ENCODE assay signal across 1 cellular context in the genomic region with DNA sequence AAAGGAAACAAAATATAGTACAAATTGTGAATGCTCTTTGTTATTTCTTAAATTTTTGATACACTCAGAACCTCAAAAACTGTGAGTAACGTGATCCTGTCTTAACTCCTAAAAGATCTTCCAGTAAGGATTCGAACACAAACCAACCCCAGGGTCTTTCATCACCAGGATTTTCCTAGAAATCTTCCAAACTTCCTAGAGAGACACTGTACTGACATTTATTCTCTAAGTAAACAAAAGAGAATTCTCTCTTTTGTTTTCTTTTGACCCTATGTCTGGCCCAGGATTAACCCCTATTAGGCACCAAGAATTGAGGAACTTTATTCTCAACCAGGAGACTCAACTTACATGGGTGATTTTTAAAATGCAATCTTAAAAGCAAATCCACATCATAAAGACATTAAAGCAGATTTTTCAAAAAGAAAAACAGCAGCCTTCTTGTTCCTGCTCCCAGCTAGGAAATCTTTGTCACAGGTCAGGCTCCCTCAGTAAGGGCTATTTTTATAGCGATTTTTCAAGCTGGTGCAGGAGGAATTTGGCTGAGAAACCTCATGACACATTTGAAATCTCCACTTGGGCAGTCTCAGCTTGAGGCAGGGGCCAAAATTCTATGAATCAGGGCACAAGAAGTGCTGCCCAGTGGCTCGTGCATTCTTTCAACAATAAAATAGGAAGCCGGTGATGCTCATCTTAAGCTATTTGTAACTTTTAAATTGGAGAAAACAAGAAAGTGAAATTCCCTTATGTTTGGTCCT.
A peak's percentile ranks its signal among the peaks of the same experiment; 100 is the strongest.
TF ChIP-seq lines count a peak whose summit lies in the region.

No MANE protein-coding gene starts in this region.

TF ChIP-seq in HepG2, 621 proteins besides CTCF, POLR2A, EP300 and RAD21 (continues in another document):
- TF ChIP-seq, protein P1, sequence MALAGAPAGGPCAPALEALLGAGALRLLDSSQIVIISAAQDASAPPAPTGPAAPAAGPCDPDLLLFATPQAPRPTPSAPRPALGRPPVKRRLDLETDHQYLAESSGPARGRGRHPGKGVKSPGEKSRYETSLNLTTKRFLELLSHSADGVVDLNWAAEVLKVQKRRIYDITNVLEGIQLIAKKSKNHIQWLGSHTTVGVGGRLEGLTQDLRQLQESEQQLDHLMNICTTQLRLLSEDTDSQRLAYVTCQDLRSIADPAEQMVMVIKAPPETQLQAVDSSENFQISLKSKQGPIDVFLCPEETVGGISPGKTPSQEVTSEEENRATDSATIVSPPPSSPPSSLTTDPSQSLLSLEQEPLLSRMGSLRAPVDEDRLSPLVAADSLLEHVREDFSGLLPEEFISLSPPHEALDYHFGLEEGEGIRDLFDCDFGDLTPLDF (CRISPR knock-in tag; IDR thresholded peaks at IDR 0.05): 0 out of 2 replicates have a peak, but pooled peaks have one; percentile 29
- TF ChIP-seq, protein P2, sequence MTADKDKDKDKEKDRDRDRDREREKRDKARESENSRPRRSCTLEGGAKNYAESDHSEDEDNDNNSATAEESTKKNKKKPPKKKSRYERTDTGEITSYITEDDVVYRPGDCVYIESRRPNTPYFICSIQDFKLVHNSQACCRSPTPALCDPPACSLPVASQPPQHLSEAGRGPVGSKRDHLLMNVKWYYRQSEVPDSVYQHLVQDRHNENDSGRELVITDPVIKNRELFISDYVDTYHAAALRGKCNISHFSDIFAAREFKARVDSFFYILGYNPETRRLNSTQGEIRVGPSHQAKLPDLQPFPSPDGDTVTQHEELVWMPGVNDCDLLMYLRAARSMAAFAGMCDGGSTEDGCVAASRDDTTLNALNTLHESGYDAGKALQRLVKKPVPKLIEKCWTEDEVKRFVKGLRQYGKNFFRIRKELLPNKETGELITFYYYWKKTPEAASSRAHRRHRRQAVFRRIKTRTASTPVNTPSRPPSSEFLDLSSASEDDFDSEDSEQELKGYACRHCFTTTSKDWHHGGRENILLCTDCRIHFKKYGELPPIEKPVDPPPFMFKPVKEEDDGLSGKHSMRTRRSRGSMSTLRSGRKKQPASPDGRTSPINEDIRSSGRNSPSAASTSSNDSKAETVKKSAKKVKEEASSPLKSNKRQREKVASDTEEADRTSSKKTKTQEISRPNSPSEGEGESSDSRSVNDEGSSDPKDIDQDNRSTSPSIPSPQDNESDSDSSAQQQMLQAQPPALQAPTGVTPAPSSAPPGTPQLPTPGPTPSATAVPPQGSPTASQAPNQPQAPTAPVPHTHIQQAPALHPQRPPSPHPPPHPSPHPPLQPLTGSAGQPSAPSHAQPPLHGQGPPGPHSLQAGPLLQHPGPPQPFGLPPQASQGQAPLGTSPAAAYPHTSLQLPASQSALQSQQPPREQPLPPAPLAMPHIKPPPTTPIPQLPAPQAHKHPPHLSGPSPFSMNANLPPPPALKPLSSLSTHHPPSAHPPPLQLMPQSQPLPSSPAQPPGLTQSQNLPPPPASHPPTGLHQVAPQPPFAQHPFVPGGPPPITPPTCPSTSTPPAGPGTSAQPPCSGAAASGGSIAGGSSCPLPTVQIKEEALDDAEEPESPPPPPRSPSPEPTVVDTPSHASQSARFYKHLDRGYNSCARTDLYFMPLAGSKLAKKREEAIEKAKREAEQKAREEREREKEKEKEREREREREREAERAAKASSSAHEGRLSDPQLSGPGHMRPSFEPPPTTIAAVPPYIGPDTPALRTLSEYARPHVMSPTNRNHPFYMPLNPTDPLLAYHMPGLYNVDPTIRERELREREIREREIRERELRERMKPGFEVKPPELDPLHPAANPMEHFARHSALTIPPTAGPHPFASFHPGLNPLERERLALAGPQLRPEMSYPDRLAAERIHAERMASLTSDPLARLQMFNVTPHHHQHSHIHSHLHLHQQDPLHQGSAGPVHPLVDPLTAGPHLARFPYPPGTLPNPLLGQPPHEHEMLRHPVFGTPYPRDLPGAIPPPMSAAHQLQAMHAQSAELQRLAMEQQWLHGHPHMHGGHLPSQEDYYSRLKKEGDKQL (CRISPR knock-in tag; IDR thresholded peaks at IDR 0.05; ENCODE audit: low read depth): 0 out of 2 replicates have a peak, but pooled peaks have one; percentile 33
- TF ChIP-seq PAX8 (CRISPR knock-in tag; IDR thresholded peaks at IDR 0.05; ENCODE audit: borderline replicate concordance) (no peak), SKI (IDR thresholded peaks at IDR 0.05; ENCODE audit: partially characterized antibody) (peak; percentile 92), HNRNPL (IDR thresholded peaks at IDR 0.05; ENCODE audit: low read depth, low read length) (no peak), THAP11 (CRISPR knock-in tag; IDR thresholded peaks at IDR 0.05) (peak; percentile 56; the same call in 1 of the 2 replicates), RORA (CRISPR knock-in tag; IDR thresholded peaks at IDR 0.05) (no peak), FOXK1 (CRISPR knock-in tag; IDR thresholded peaks at IDR 0.05; ENCODE audit: borderline replicate concordance, low read depth) (peak; percentile 72; the same call in 1 of the 2 replicates), NFATC3 (CRISPR knock-in tag; IDR thresholded peaks at IDR 0.05) (no peak), ZNF264 (CRISPR knock-in tag; IDR thresholded peaks at IDR 0.05) (no peak), KLF9 (CRISPR knock-in tag; IDR thresholded peaks at IDR 0.05; ENCODE audit: low read depth) (0 out of 2 replicates have a peak, but pooled peaks have one; percentile 56), SIN3B (IDR thresholded peaks at IDR 0.05; ENCODE audit: low read length) (no peak), ISL2 (CRISPR knock-in tag; IDR thresholded peaks at IDR 0.05) (0 out of 2 replicates have a peak, but pooled peaks have one; percentile 37), SOX6 (IDR thresholded peaks at IDR 0.05) (no peak), SOX6 (CRISPR knock-in tag; IDR thresholded peaks at IDR 0.05) (peak; percentile 86), NFIC (IDR thresholded peaks at IDR 0.05; ENCODE audit: low read length) (peak; percentile 72; the same call in 1 of the 2 replicates), NFE2L1 (CRISPR knock-in tag; IDR thresholded peaks at IDR 0.05; ENCODE audit: borderline replicate concordance) (no peak), KLF6 (CRISPR knock-in tag; IDR thresholded peaks at IDR 0.05) (no peak), ZNF879 (CRISPR knock-in tag; IDR thresholded peaks at IDR 0.05) (no peak), ZZZ3 (CRISPR knock-in tag; IDR thresholded peaks at IDR 0.05; ENCODE audit: borderline replicate concordance) (no peak), SOX5 (CRISPR knock-in tag; IDR thresholded peaks at IDR 0.05; ENCODE audit: borderline replicate concordance) (peak; percentile 94), ZNF644 (CRISPR knock-in tag; IDR thresholded peaks at IDR 0.05; ENCODE audit: low read depth) (no peak), SP4 (CRISPR knock-in tag; IDR thresholded peaks at IDR 0.05) (no peak), MIER3 (CRISPR knock-in tag; IDR thresholded peaks at IDR 0.05; ENCODE audit: borderline replicate concordance) (peak; percentile 51; the same call in 1 of the 2 replicates), HMG20B (CRISPR knock-in tag; conservative IDR thresholded peaks at IDR 0.05) (peak; percentile 52; the same call in 1 of the 2 replicates)
- TF ChIP-seq, protein P3, sequence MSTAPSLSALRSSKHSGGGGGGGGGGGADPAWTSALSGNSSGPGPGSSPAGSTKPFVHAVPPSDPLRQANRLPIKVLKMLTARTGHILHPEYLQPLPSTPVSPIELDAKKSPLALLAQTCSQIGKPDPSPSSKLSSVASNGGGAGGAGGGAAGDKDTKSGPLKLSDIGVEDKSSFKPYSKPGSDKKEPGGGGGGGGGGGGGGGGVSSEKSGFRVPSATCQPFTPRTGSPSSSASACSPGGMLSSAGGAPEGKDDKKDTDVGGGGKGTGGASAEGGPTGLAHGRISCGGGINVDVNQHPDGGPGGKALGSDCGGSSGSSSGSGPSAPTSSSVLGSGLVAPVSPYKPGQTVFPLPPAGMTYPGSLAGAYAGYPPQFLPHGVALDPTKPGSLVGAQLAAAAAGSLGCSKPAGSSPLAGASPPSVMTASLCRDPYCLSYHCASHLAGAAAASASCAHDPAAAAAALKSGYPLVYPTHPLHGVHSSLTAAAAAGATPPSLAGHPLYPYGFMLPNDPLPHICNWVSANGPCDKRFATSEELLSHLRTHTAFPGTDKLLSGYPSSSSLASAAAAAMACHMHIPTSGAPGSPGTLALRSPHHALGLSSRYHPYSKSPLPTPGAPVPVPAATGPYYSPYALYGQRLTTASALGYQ (CRISPR knock-in tag; IDR thresholded peaks at IDR 0.05): peak; percentile 46; the same call in 1 of the 2 replicates
- TF ChIP-seq, protein P4, sequence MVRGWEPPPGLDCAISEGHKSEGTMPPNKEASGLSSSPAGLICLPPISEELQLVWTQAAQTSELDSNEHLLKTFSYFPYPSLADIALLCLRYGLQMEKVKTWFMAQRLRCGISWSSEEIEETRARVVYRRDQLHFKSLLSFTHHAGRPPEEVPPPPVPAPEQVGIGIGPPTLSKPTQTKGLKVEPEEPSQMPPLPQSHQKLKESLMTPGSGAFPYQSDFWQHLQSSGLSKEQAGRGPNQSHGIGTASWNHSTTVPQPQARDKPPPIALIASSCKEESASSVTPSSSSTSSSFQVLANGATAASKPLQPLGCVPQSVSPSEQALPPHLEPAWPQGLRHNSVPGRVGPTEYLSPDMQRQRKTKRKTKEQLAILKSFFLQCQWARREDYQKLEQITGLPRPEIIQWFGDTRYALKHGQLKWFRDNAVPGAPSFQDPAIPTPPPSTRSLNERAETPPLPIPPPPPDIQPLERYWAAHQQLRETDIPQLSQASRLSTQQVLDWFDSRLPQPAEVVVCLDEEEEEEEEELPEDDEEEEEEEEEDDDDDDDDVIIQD (CRISPR knock-in tag; IDR thresholded peaks at IDR 0.05; ENCODE audit: low read depth): no peak
- TF ChIP-seq, protein P5, sequence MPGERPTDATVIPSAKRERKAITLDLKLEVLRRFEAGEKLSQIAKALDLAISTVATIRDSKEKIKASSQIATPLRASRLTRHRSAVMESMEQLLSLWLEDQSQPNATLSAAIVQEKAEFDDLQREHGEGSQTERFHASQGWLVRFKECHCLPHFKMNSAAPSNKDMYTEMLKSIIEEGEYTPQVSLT (CRISPR knock-in tag; IDR thresholded peaks at IDR 0.05; ENCODE audit: borderline replicate concordance, low read depth): no peak
- TF ChIP-seq, protein P6, sequence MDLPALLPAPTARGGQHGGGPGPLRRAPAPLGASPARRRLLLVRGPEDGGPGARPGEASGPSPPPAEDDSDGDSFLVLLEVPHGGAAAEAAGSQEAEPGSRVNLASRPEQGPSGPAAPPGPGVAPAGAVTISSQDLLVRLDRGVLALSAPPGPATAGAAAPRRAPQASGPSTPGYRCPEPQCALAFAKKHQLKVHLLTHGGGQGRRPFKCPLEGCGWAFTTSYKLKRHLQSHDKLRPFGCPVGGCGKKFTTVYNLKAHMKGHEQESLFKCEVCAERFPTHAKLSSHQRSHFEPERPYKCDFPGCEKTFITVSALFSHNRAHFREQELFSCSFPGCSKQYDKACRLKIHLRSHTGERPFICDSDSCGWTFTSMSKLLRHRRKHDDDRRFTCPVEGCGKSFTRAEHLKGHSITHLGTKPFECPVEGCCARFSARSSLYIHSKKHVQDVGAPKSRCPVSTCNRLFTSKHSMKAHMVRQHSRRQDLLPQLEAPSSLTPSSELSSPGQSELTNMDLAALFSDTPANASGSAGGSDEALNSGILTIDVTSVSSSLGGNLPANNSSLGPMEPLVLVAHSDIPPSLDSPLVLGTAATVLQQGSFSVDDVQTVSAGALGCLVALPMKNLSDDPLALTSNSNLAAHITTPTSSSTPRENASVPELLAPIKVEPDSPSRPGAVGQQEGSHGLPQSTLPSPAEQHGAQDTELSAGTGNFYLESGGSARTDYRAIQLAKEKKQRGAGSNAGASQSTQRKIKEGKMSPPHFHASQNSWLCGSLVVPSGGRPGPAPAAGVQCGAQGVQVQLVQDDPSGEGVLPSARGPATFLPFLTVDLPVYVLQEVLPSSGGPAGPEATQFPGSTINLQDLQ (CRISPR knock-in tag; IDR thresholded peaks at IDR 0.05): no peak
- TF ChIP-seq, protein P7, sequence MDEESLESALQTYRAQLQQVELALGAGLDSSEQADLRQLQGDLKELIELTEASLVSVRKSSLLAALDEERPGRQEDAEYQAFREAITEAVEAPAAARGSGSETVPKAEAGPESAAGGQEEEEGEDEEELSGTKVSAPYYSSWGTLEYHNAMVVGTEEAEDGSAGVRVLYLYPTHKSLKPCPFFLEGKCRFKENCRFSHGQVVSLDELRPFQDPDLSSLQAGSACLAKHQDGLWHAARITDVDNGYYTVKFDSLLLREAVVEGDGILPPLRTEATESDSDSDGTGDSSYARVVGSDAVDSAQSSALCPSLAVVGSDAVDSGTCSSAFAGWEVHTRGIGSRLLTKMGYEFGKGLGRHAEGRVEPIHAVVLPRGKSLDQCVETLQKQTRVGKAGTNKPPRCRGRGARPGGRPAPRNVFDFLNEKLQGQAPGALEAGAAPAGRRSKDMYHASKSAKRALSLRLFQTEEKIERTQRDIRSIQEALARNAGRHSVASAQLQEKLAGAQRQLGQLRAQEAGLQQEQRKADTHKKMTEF (CRISPR knock-in tag; IDR thresholded peaks at IDR 0.05): peak; percentile 70; the same call in 1 of the 2 replicates
- TF ChIP-seq, protein P8, sequence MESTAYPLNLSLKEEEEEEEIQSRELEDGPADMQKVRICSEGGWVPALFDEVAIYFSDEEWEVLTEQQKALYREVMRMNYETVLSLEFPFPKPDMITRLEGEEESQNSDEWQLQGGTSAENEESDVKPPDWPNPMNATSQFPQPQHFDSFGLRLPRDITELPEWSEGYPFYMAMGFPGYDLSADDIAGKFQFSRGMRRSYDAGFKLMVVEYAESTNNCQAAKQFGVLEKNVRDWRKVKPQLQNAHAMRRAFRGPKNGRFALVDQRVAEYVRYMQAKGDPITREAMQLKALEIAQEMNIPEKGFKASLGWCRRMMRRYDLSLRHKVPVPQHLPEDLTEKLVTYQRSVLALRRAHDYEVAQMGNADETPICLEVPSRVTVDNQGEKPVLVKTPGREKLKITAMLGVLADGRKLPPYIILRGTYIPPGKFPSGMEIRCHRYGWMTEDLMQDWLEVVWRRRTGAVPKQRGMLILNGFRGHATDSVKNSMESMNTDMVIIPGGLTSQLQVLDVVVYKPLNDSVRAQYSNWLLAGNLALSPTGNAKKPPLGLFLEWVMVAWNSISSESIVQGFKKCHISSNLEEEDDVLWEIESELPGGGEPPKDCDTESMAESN (CRISPR knock-in tag; conservative IDR thresholded peaks at IDR 0.05): no peak
- TF ChIP-seq, protein P9, sequence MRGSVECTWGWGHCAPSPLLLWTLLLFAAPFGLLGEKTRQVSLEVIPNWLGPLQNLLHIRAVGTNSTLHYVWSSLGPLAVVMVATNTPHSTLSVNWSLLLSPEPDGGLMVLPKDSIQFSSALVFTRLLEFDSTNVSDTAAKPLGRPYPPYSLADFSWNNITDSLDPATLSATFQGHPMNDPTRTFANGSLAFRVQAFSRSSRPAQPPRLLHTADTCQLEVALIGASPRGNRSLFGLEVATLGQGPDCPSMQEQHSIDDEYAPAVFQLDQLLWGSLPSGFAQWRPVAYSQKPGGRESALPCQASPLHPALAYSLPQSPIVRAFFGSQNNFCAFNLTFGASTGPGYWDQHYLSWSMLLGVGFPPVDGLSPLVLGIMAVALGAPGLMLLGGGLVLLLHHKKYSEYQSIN (CRISPR knock-in tag; IDR thresholded peaks at IDR 0.05; ENCODE audit: borderline replicate concordance): no peak
- TF ChIP-seq, protein P10, sequence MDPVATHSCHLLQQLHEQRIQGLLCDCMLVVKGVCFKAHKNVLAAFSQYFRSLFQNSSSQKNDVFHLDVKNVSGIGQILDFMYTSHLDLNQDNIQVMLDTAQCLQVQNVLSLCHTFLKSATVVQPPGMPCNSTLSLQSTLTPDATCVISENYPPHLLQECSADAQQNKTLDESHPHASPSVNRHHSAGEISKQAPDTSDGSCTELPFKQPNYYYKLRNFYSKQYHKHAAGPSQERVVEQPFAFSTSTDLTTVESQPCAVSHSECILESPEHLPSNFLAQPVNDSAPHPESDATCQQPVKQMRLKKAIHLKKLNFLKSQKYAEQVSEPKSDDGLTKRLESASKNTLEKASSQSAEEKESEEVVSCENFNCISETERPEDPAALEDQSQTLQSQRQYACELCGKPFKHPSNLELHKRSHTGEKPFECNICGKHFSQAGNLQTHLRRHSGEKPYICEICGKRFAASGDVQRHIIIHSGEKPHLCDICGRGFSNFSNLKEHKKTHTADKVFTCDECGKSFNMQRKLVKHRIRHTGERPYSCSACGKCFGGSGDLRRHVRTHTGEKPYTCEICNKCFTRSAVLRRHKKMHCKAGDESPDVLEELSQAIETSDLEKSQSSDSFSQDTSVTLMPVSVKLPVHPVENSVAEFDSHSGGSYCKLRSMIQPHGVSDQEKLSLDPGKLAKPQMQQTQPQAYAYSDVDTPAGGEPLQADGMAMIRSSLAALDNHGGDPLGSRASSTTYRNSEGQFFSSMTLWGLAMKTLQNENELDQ (CRISPR knock-in tag; IDR thresholded peaks at IDR 0.05; ENCODE audit: borderline replicate concordance): no peak
